Comparison of ENCODE assay signal across 31 cellular contexts in the genomic region with DNA sequence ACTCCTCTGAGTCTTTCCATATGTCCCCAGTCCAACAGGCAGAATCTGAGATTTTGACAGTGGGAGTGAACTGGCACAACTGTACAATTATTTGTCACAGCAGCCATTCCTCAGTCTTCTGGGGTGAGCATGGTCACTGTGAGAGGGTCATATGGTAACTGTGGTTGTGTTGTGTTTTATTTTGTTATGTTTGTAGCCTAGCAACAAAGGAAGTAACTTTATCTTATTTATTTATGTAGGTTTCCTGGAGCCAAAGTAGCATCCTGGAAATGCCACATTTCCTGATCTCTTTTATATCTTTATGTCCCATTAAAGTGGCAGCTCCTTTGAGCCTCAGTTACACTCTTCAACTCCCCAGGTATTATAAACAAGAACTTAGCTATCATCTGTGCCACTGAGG.
DNase-seq lines count a peak whose midpoint lies in the region; ATAC-seq and TF ChIP-seq lines count a peak whose summit lies in the region.
"Had no signal": no experiment of that assay in that cellular context is flagged by ENCODE, and none has a peak within 500 bp of the region (broad histone marks: within the 10 kb centered on the region; RNA-seq: fewer than 3 reads in every experiment).

No MANE protein-coding gene starts in this region.

- no peaks in the 10 kb centered on the region for H3K9me3 ChIP-seq in right cardiac atrium (ENCODE audit: control insufficient read depth, low read length)
- peaks cover 0 to 2% of the 10 kb centered on the region in 2 donors for H3K9me3 ChIP-seq in left lung
- no peaks in the 10 kb centered on the region for H3K9me3 ChIP-seq in sigmoid colon
- H3K9me3 ChIP-seq: A549, body of pancreas, thyroid gland had no signal

- H3K4me1 ChIP-seq in right cardiac atrium (ENCODE audit: control insufficient read depth, insufficient read depth, low read length) (peaks cover 2% of the 10 kb centered on the region), left lung (peaks cover 0 to 6% of the 10 kb centered on the region in 2 donors), sigmoid colon (no peaks in the 10 kb centered on the region)
- H3K4me1 ChIP-seq: A549, body of pancreas, stomach had no signal

- no peak for TF ChIP-seq EP300 in sigmoid colon (IDR thresholded peaks at IDR 0.05)

- DNase-seq in right cardiac atrium (no peak), Right ventricle myocardium inferior (ENCODE audit: missing footprints) (no peak), dermis blood vessel endothelial cell (peak; percentile 72), left lung (no peak), AG20443 (ENCODE audit: low spot score) (no peak), sigmoid colon (no peak)
- DNase-seq: activated CD4-positive, alpha-beta T cell treated with anti-CD3 and anti-CD28 coated beads for 48 hours; activated naive CD4-positive, alpha-beta T cell; activated T-cell treated with anti-CD3 and anti-CD28 coated beads, Interleukin-2, amount 50 U/mL, for 72 hours; body of pancreas; DMS79 treated with DMSO at 0.1 percent for 48 hours; effector CD4-positive, alpha-beta T cell; foreskin fibroblast; heart right ventricle; Kasumi-1; left cardiac atrium; midbrain; natural killer cell; NCI-H1694 treated with DMSO at 0.1 percent for 48 hours; NCI-H524 treated with DMSO at 0.1 percent for 48 hours; SHP77 treated with DMSO at 0.1 percent for 48 hours; stimulated activated CD4-positive, alpha-beta T cell treated with anti-CD3 and anti-CD28 coated beads, Interleukin-1b, Interleukin-23, amount 100 ng/mL, for 48 hours; stomach; T-helper 9 cell; thyroid gland; WERI-Rb-1 had no signal

- no peak for TF ChIP-seq CTCF in left lung (IDR thresholded peaks at IDR 0.05)
- TF ChIP-seq CTCF in sigmoid colon (IDR thresholded peaks at IDR 0.05), result no peak

- intact Hi-C loops in right cardiac atrium (cut with DNase I) (no loop called here), Right ventricle myocardium inferior (cut with DNase I) (no loop called here), left lung (cut with DNase I) (no loop called here), sigmoid colon (cut with DNase I) (no loop called here)

- no peak overlapping the region for H3K4me3 ChIP-seq in right cardiac atrium (ENCODE audit: low read length)
- H3K4me3 ChIP-seq in left lung, result no peak overlapping the region
- no peak overlapping the region for H3K4me3 ChIP-seq in sigmoid colon
- H3K4me3 ChIP-seq: A549, body of pancreas, heart right ventricle, smooth muscle cell, stomach, thyroid gland had no signal

- H3K36me3 ChIP-seq in left lung (no peaks in the 10 kb centered on the region), sigmoid colon (no peaks in the 10 kb centered on the region)
- H3K36me3 ChIP-seq: heart right ventricle, stomach, thyroid gland, WERI-Rb-1 had no signal

- H3K27ac ChIP-seq in right cardiac atrium (ENCODE audit: low read length) (no peak overlapping the region), left lung (no peak overlapping the region), sigmoid colon (no peak overlapping the region)
- H3K27ac ChIP-seq: A549, body of pancreas, heart right ventricle, stomach, thyroid gland, WERI-Rb-1 had no signal

- no peaks in the 10 kb centered on the region for H3K27me3 ChIP-seq in right cardiac atrium (ENCODE audit: control insufficient read depth, insufficient read depth)
- H3K27me3 ChIP-seq in left lung, result no peaks in the 10 kb centered on the region
- no peaks in the 10 kb centered on the region for H3K27me3 ChIP-seq in sigmoid colon
- H3K27me3 ChIP-seq: body of pancreas, heart right ventricle, stomach, thyroid gland had no signal

- no peak for TF ChIP-seq POLR2A in sigmoid colon (IDR thresholded peaks at IDR 0.05)

- ATAC-seq in right cardiac atrium (peak; percentile 54 to 84), Right ventricle myocardium inferior (no peak), left lung (peak; percentile 39), HG02623 (IDR thresholded peaks at IDR 0.05; ENCODE audit: unreplicated experiment) (no peak), HG03442 (IDR thresholded peaks at IDR 0.05; ENCODE audit: unreplicated experiment) (no peak)
- ATAC-seq: A549; activated T-cell treated with anti-CD3 and anti-CD28 coated beads, Interleukin-2, amount 50 U/mL, for 72 hours; body of pancreas; left cardiac atrium; Panc1 had no signal

Comparison
In these comparisons a context has a peak if more than half of its experiments do, and no peak if none do; other contexts are left out.
1. ATAC-seq: peak in right cardiac atrium (2 of 2) and left lung (single experiment); none in Right ventricle myocardium inferior (single experiment), HG02623 (single experiment) and HG03442 (single experiment).